In the genomic region with DNA sequence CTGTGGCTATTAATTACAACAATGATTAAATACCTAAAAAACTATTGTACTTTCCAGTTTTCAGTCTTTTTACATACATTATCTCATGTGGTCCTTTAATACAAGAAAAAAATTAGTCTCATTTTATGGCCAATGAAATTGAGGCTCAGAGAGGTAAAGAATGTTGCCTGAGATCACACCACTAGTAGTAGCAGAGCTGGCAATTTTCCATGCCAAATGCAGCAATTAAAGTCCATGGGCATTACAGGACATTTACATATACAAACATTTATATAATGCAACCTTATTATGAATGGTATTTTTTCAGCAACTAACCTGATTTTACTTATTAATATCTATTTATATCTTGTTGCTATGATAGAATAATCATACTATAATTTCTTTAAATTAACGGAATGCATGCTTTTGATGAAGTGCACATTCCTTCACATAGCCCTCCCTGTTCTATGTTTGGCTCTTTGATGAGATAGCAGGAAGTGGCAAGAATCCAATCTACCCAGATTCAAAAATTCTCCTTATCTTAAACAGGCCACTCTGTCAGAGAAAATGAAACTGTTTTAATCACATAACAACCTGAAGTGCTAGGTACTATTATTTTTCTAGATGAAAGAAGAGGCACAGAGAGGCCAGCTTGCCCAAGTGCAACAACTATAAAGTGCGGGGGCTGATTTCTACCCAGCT, we compare ENCODE assay signal across 2 cellular contexts.
TF ChIP-seq lines count a peak whose summit lies in the region.

No MANE protein-coding gene starts in this region.

TF ChIP-seq in SK-N-SH, 30 proteins besides CTCF, POLR2A, EP300 and RAD21:
- TF ChIP-seq TCF12 (IDR thresholded peaks at IDR 0.05) = peak; percentile 13; the same call in 1 of the 2 replicates
- TF ChIP-seq, protein P1, sequence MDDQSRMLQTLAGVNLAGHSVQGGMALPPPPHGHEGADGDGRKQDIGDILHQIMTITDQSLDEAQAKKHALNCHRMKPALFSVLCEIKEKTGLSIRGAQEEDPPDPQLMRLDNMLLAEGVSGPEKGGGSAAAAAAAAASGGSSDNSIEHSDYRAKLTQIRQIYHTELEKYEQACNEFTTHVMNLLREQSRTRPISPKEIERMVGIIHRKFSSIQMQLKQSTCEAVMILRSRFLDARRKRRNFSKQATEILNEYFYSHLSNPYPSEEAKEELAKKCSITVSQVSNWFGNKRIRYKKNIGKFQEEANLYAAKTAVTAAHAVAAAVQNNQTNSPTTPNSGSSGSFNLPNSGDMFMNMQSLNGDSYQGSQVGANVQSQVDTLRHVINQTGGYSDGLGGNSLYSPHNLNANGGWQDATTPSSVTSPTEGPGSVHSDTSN (IDR thresholded peaks at IDR 0.05) = no peak

TF ChIP-seq in SK-N-SH treated with all-trans-retinoic acid at 6 μM for 48 hours, 23 proteins besides CTCF, POLR2A, EP300 and RAD21:
- TF ChIP-seq ZFP30 (CRISPR knock-in tag; IDR thresholded peaks at IDR 0.05) (no peak), PATZ1 (CRISPR knock-in tag; IDR thresholded peaks at IDR 0.05; ENCODE audit: borderline replicate concordance) (no peak), ZC3H10 (CRISPR knock-in tag; IDR thresholded peaks at IDR 0.05) (no peak), POU6F1 (CRISPR knock-in tag; IDR thresholded peaks at IDR 0.05; ENCODE audit: borderline replicate concordance, low read depth) (no peak), SNAI2 (CRISPR knock-in tag; IDR thresholded peaks at IDR 0.05) (no peak), GLIS3 (CRISPR knock-in tag; IDR thresholded peaks at IDR 0.05) (no peak), ZFP3 (CRISPR knock-in tag; IDR thresholded peaks at IDR 0.05) (no peak), ZNF70 (CRISPR knock-in tag; IDR thresholded peaks at IDR 0.05) (no peak), ZNF565 (CRISPR knock-in tag; conservative IDR thresholded peaks at IDR 0.05; ENCODE audit: low read depth) (no peak), ESRRG (CRISPR knock-in tag; IDR thresholded peaks at IDR 0.05) (no peak), RARB (CRISPR knock-in tag; IDR thresholded peaks at IDR 0.05) (no peak)
- TF ChIP-seq, protein P2, sequence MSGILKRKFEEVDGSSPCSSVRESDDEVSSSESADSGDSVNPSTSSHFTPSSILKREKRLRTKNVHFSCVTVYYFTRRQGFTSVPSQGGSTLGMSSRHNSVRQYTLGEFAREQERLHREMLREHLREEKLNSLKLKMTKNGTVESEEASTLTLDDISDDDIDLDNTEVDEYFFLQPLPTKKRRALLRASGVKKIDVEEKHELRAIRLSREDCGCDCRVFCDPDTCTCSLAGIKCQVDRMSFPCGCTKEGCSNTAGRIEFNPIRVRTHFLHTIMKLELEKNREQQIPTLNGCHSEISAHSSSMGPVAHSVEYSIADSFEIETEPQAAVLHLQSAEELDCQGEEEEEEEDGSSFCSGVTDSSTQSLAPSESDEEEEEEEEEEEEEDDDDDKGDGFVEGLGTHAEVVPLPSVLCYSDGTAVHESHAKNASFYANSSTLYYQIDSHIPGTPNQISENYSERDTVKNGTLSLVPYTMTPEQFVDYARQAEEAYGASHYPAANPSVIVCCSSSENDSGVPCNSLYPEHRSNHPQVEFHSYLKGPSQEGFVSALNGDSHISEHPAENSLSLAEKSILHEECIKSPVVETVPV (CRISPR knock-in tag; IDR thresholded peaks at IDR 0.05) = no peak
- TF ChIP-seq, protein P3, sequence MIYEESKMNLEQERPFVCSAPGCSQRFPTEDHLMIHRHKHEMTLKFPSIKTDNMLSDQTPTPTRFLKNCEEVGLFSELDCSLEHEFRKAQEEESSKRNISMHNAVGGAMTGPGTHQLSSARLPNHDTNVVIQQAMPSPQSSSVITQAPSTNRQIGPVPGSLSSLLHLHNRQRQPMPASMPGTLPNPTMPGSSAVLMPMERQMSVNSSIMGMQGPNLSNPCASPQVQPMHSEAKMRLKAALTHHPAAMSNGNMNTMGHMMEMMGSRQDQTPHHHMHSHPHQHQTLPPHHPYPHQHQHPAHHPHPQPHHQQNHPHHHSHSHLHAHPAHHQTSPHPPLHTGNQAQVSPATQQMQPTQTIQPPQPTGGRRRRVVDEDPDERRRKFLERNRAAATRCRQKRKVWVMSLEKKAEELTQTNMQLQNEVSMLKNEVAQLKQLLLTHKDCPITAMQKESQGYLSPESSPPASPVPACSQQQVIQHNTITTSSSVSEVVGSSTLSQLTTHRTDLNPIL (CRISPR knock-in tag; IDR thresholded peaks at IDR 0.05; ENCODE audit: low read depth) = no peak
